ENCODE assay signal across 10 cellular contexts in genomic region chr2:64035067-64035942, GRCh38. TPM values are rescaled to one million over a fixed set of nuclear protein-coding genes. Genes with fewer than 3 reads are reported as not detected.
DNase-seq lines count a peak whose midpoint lies in the region; ATAC-seq, FAIRE-seq and TF ChIP-seq lines count a peak whose summit lies in the region.
"Had no signal": no experiment of that assay in that cellular context is flagged by ENCODE, and none has a peak within 500 bp of the region (broad histone marks: within the 10 kb centered on the region; RNA-seq: fewer than 3 reads in every experiment).

No MANE protein-coding gene starts in this region.

- no peaks in the 10 kb centered on the region for H3K4me1 ChIP-seq in HEK293 (ENCODE audit: control insufficient read depth, insufficient read depth, low read length)
- H3K4me1 ChIP-seq in fibroblast of lung (ENCODE audit: control insufficient read depth, extremely low read depth, insufficient read depth, low read length) = peaks cover 2% of the 10 kb centered on the region
- no peaks in the 10 kb centered on the region for H3K4me1 ChIP-seq in suprapubic skin
- H3K4me1 ChIP-seq in pancreas = no peaks in the 10 kb centered on the region
- H3K4me1 ChIP-seq: testis had no signal

- POLR2A ChIA-PET in HEK293 (lab: Yijun Ruan, JAX) = interaction anchor here (0.7 kb wide), 1 partner anchor 435 kb away, joined by 3 read pairs; no protein-coding TSS in a partner anchor

- H3K27ac ChIP-seq in HEK293 (ENCODE audit: extremely low read depth, low read depth, low read length) (no peak overlapping the region), fibroblast of lung (ENCODE audit: insufficient read depth, low read length) (no peak overlapping the region), suprapubic skin (no peak overlapping the region), pancreas (no peak overlapping the region)
- H3K27ac ChIP-seq: testis, VCaP had no signal

- H2AFZ ChIP-seq in fibroblast of lung (ENCODE audit: low read length) = peak overlapping the region; percentile 34

- H3K27me3 ChIP-seq in fibroblast of lung (ENCODE audit: control insufficient read depth, insufficient read depth, low read length) (no peaks in the 10 kb centered on the region), suprapubic skin (no peaks in the 10 kb centered on the region), pancreas (no peaks in the 10 kb centered on the region)
- H3K27me3 ChIP-seq: testis had no signal

- H3K27me3 Mint-ChIP-seq in T-helper 1 cell treated with Interleukin-12 subunit alpha and Interleukin-12 subunit beta and Interleukin-4 antibody, amounts not matched to agents 30 μg/mL and 1 μg/mL, for 36 hours (ENCODE audit: low read depth) = peaks cover 3% of the 10 kb centered on the region

- FAIRE-seq in pancreas (lab: Jason Lieb, UNC) = no peak

- 58% methylated on average over 4 of the region's 4 CpGs for WGBS in suprapubic skin
- 54 to 66% methylated on average over 4 of the region's 4 CpGs for WGBS in pancreas, 2 donors

- no peaks in the 10 kb centered on the region for H3K9me3 ChIP-seq in HEK293 (ENCODE audit: control insufficient read depth, insufficient read depth, low read depth, low read length)
- no peaks in the 10 kb centered on the region for H3K9me3 ChIP-seq in fibroblast of lung (ENCODE audit: control insufficient read depth, insufficient read depth, low read depth, low read length)
- no peaks in the 10 kb centered on the region for H3K9me3 ChIP-seq in suprapubic skin
- no peaks in the 10 kb centered on the region for H3K9me3 ChIP-seq in pancreas
- H3K9me3 ChIP-seq: testis had no signal

- no peaks in the 10 kb centered on the region for H4K20me1 ChIP-seq in fibroblast of lung (ENCODE audit: control insufficient read depth, extremely low read depth, insufficient read depth, low read length)

- H3K9me3 Mint-ChIP-seq in T-helper 1 cell treated with Interleukin-12 subunit alpha and Interleukin-12 subunit beta and Interleukin-4 antibody, amounts not matched to agents 30 μg/mL and 1 μg/mL, for 36 hours = peaks cover 24% of the 10 kb centered on the region

- TF ChIP-seq CTCF in HEK293 (tag by site-specific recombination; IDR thresholded peaks at IDR 0.05) (no peak), fibroblast of lung (conservative IDR thresholded peaks at IDR 0.05 in 1 of 2, IDR thresholded peaks at IDR 0.05 in 1 of 2; ENCODE audit: low read depth in 1 of 2, low read length in 2 of 2) (no peak), suprapubic skin (IDR thresholded peaks at IDR 0.05) (no peak), pancreas (IDR thresholded peaks at IDR 0.05) (no peak)

- H3K4me3 ChIP-seq in HEK293 (ENCODE audit: low read depth, low read length) (no peak overlapping the region), fibroblast of lung (replicated peaks in 1 of 4; ENCODE audit: control extremely low read depth in 1 of 4, insufficient read depth in 1 of 4, low read depth in 3 of 4, low read length in 4 of 4) (no peak overlapping the region), suprapubic skin (no peak overlapping the region), pancreas (no peak overlapping the region)
- H3K4me3 ChIP-seq: testis had no signal

- H3K4me1 Mint-ChIP-seq in T-helper 1 cell treated with Interleukin-12 subunit alpha and Interleukin-12 subunit beta and Interleukin-4 antibody, amounts not matched to agents 30 μg/mL and 1 μg/mL, for 36 hours (ENCODE audit: low read depth) = peaks cover 37% of the 10 kb centered on the region

- no peak for TF ChIP-seq POLR2A in suprapubic skin (IDR thresholded peaks at IDR 0.05)

- peak overlapping the region; percentile 36 for H3K4me3 Mint-ChIP-seq in T-helper 1 cell treated with Interleukin-12 subunit alpha and Interleukin-12 subunit beta and Interleukin-4 antibody, amounts not matched to agents 30 μg/mL and 1 μg/mL, for 36 hours

- CTCF ChIA-PET in HEK293 (lab: Yijun Ruan, JAX) = no interaction called here

- TF ChIP-seq EP300 in suprapubic skin (IDR thresholded peaks at IDR 0.05) = no peak

- intact Hi-C loops in pancreas (cut with DNase I) = no loop called here

- H3K36me3 ChIP-seq in HEK293 (ENCODE audit: control insufficient read depth in 2 of 2, insufficient read depth in 1 of 2, low read length in 2 of 2) = no peaks in the 10 kb centered on the region
- H3K36me3 ChIP-seq in fibroblast of lung (ENCODE audit: control insufficient read depth, insufficient read depth, low read length) = no peaks in the 10 kb centered on the region
- H3K36me3 ChIP-seq in suprapubic skin = no peaks in the 10 kb centered on the region
- H3K36me3 ChIP-seq in pancreas = no peaks in the 10 kb centered on the region

- H3K36me3 Mint-ChIP-seq in T-helper 1 cell treated with Interleukin-12 subunit alpha and Interleukin-12 subunit beta and Interleukin-4 antibody, amounts not matched to agents 30 μg/mL and 1 μg/mL, for 36 hours (ENCODE audit: low read depth) = peaks cover 18% of the 10 kb centered on the region

- H3K4me2 ChIP-seq in fibroblast of lung (ENCODE audit: extremely low read depth, insufficient read depth, low read length) = no peak overlapping the region

- peak overlapping the region; percentile 89 for H3K27ac Mint-ChIP-seq in T-helper 1 cell treated with Interleukin-12 subunit alpha and Interleukin-12 subunit beta and Interleukin-4 antibody, amounts not matched to agents 30 μg/mL and 1 μg/mL, for 36 hours

- H3K79me2 ChIP-seq in fibroblast of lung (ENCODE audit: control insufficient read depth, insufficient read depth, low read length) = no peaks in the 10 kb centered on the region

- no peak overlapping the region for H3K9ac ChIP-seq in fibroblast of lung (ENCODE audit: insufficient read depth, low read length)

- ATAC-seq in GM21515 (IDR thresholded peaks at IDR 0.05; ENCODE audit: unreplicated experiment) (no peak), HG03108 (IDR thresholded peaks at IDR 0.05; ENCODE audit: unreplicated experiment) (no peak), pancreas (no peak)

- DNase-seq in ELR (ENCODE audit: low read depth) = peak; percentile 45
- peak; percentile 51 to 62 for DNase-seq in fibroblast of lung (ENCODE audit: low read depth in 2 of 2)
- no peak for DNase-seq in suprapubic skin (ENCODE audit: low spot score in 2 of 2)
- no peak for DNase-seq in pancreas
- DNase-seq: testis had no signal

TF ChIP-seq in HEK293, 187 proteins besides CTCF, POLR2A, EP300 and RAD21:
- TF ChIP-seq TRIM28 (IDR thresholded peaks at IDR 0.05; ENCODE audit: borderline replicate concordance, low read length) = 0 out of 2 replicates have a peak, but pooled peaks have one; percentile 51
- TF ChIP-seq EGR2 (tag by site-specific recombination; IDR thresholded peaks at IDR 0.05; ENCODE audit: low read depth) = no peak

RNA-seq across cellular contexts. Expression of gene VPS54, which starts 16.1 kb away (rescaled TPM):
- total RNA-seq in fibroblast of lung = 25.7 and 29.7 TPM in 2 replicates
- polyA plus RNA-seq in fibroblast of lung = 14.8 and 18.4 TPM in 2 replicates
- polyA plus RNA-seq in fibroblast of lung (2012) = 11.9 and 12.0 TPM in 2 replicates
- 3.2 and 3.7 TPM in 2 replicates for polyA minus RNA-seq in fibroblast of lung (ENCODE audit: low replicate concordance)
- total RNA-seq in suprapubic skin = 10 to 100 TPM; 14.6 to 28.8 (median 21.8) TPM
- 10 to 100 TPM; 11.1 to 18.1 (median 13.0) TPM for total RNA-seq in pancreas
- 10 to 100 TPM in 1 of 2 donors, 1 to 10 TPM in 1; 7.9 to 17.8 TPM for polyA plus RNA-seq in pancreas

Comparison
In these comparisons a context has a peak if more than half of its experiments do, and no peak if none do; other contexts are left out.
1. DNase-seq: peak in ELR (single experiment) and fibroblast of lung (2 of 2); none in suprapubic skin (0 of 2) and pancreas (0 of 6).